Comparison of ENCODE assay signal across 8 cellular contexts in genomic region chr11:67508486-67509121, GRCh38. TPM values are rescaled to one million over a fixed set of nuclear protein-coding genes. Genes with fewer than 3 reads are reported as not detected.
DNase-seq lines count a peak whose midpoint lies in the region; ATAC-seq, FAIRE-seq and TF ChIP-seq lines count a peak whose summit lies in the region.

No MANE protein-coding gene starts in this region.

- no peak for TF ChIP-seq CTCF in D721Med (IDR thresholded peaks at IDR 0.05; ENCODE audit: insufficient read depth, missing control alignments)
- no peak for TF ChIP-seq CTCF in OCI-LY1 (IDR thresholded peaks at IDR 0.05; ENCODE audit: low read length)
- no peak for TF ChIP-seq CTCF in mucosa of descending colon (IDR thresholded peaks at IDR 0.05)

- H3K9me2 ChIP-seq in OCI-LY1 (ENCODE audit: low read depth, low read length): no peaks in the 10 kb centered on the region

- H3K36me3 ChIP-seq in OCI-LY1 (ENCODE audit: insufficient read depth, low read length) (no peaks in the 10 kb centered on the region; the same call in 1 of the 2 replicates), mucosa of descending colon (ENCODE audit: low read depth) (no peaks in the 10 kb centered on the region)

- no peaks in the 10 kb centered on the region for H3K27me3 ChIP-seq in OCI-LY1 (ENCODE audit: insufficient read depth, low read length)

- H3K27ac ChIP-seq in OCI-LY1 (ENCODE audit: low read depth, low read length, poor library complexity, severe bottlenecking): peak overlapping the region; percentile 60
- peak overlapping the region; percentile 98 for H3K27ac ChIP-seq in epithelial cell of prostate

- peak; percentile 89 for DNase-seq in D721Med (ENCODE audit: insufficient read length, low spot score)
- peak; percentile 100 for DNase-seq in HuH-7 (ENCODE audit: low spot score)
- DNase-seq in activated T-cell treated with anti-CD3 and anti-CD28 coated beads for 24 hours (ENCODE audit: low read depth): peak; percentile 98
- peak; percentile 73 for DNase-seq in epithelial cell of prostate (ENCODE audit: low read depth, low spot score)
- peak; percentile 98 to 100 (median 99) for DNase-seq in mucosa of descending colon
- peak; percentile 99 for DNase-seq in stimulated activated CD8-positive, alpha-beta memory T cell treated with anti-CD3 and anti-CD28 coated beads, Interleukin-4, amount 100 ng/mL, for 1 hour (ENCODE audit: low read depth in 2 of 2, low spot score in 1 of 2)

- 0 out of 2 replicates have a peak, but pooled peaks cover 3% of the 10 kb centered on the region for H3F3A ChIP-seq in OCI-LY1 (ENCODE audit: insufficient read depth, low read length)

- peak overlapping the region; percentile 66 for H3K9ac ChIP-seq in OCI-LY1 (ENCODE audit: low read length)

- no peaks in the 10 kb centered on the region for H3K79me2 ChIP-seq in OCI-LY1 (ENCODE audit: insufficient read depth, low read length)

- H3K4me2 ChIP-seq in OCI-LY1 (ENCODE audit: low read length): peak overlapping the region; percentile 87

- H4K20me1 ChIP-seq in OCI-LY1 (ENCODE audit: insufficient read depth, low read length): no peaks in the 10 kb centered on the region

- intact Hi-C loops in mucosa of descending colon (cut with DNase I, micrococcal nuclease): no loop called here

- H3K9me3 ChIP-seq in OCI-LY1 (ENCODE audit: low read length): no peaks in the 10 kb centered on the region
- no peaks in the 10 kb centered on the region for H3K9me3 ChIP-seq in mucosa of descending colon

- H3K4me3 ChIP-seq in OCI-LY1 (ENCODE audit: low read depth, low read length, poor library complexity, severe bottlenecking) (peak overlapping the region; percentile 81), mucosa of descending colon (peak overlapping the region; percentile 50)

- peaks cover 34% of the 10 kb centered on the region for H3K4me1 ChIP-seq in OCI-LY1 (ENCODE audit: insufficient read depth, low read length, severe bottlenecking)
- H3K4me1 ChIP-seq in mucosa of descending colon (ENCODE audit: low read depth): peaks cover 28% of the 10 kb centered on the region

- no peak overlapping the region for H2AFZ ChIP-seq in OCI-LY1 (ENCODE audit: low read length)

- FAIRE-seq in D721Med (lab: Jason Lieb, UNC): no peak

- peak; percentile 40 for ATAC-seq in GM21526 (IDR thresholded peaks at IDR 0.05; ENCODE audit: low FRiP score, unreplicated experiment)
- ATAC-seq in mucosa of descending colon: peak; percentile 45

RNA-seq across cellular contexts. Expression of gene CDK2AP2, which starts 0.6 kb away (rescaled TPM):
- total RNA-seq in mucosa of descending colon: 10 to 100 TPM; 63.5 to 81.3 (median 79.3) TPM

RNA-seq across cellular contexts. Expression of gene PITPNM1, which starts 3.4 kb away (rescaled TPM):
- 100 to 1,000 TPM in 1 of 3 donors, 10 to 100 TPM in 2; 59.6 to 104 (median 83.7) TPM for total RNA-seq in mucosa of descending colon

RNA-seq across cellular contexts. Expression of gene CABP2, which starts 14.6 kb away (rescaled TPM):
- total RNA-seq in mucosa of descending colon: not detected

RNA-seq across cellular contexts. Expression of gene AIP, which starts 25.8 kb away (rescaled TPM):
- total RNA-seq in mucosa of descending colon: 10 to 100 TPM; 33.7 to 84.9 (median 52.2) TPM

RNA-seq across cellular contexts. Expression of gene TMEM134, which starts 39.6 kb away (rescaled TPM):
- 10 to 100 TPM; 44.7 to 82.2 (median 60.9) TPM for total RNA-seq in mucosa of descending colon

Comparison
In these comparisons a context has a peak if more than half of its experiments do, and no peak if none do; other contexts are left out.
1. Peak in every context shown above with its lines: DNase-seq, ATAC-seq, H3K4me3 ChIP-seq and H3K27ac ChIP-seq.